Comparison of ENCODE assay signal across 9 cellular contexts in genomic region chr14:91284146-91284790, GRCh38. TPM values are rescaled to one million over a fixed set of nuclear protein-coding genes. Genes with fewer than 3 reads are reported as not detected.
DNase-seq lines count a peak whose midpoint lies in the region; ATAC-seq and TF ChIP-seq lines count a peak whose summit lies in the region.
"Had no signal": no experiment of that assay in that cellular context is flagged by ENCODE, and none has a peak within 500 bp of the region (broad histone marks: within the 10 kb centered on the region; RNA-seq: fewer than 3 reads in every experiment).

No MANE protein-coding gene starts in this region.

- no peak overlapping the region for H3K4me3 Mint-ChIP-seq in activated naive CD4-positive, alpha-beta T cell treated with anti-CD3 and anti-CD28 coated beads, Interleukin-2, amount 10 ng/mL, durations not matched to agents 7 days and 5 days
- H3K4me3 Mint-ChIP-seq in activated CD8-positive, alpha-beta T cell treated with anti-CD3 and anti-CD28 coated beads, Interleukin-2, amount 10 ng/mL, durations not matched to agents 7 days and 5 days, result no peak overlapping the region
- H3K4me3 Mint-ChIP-seq: CD14-positive monocyte had no signal

- no peak for DNase-seq in activated naive CD4-positive, alpha-beta T cell treated with anti-CD3 and anti-CD28 coated beads, Interleukin-2, amount 10 ng/mL, durations not matched to agents 7 days and 5 days
- no peak for DNase-seq in activated naive CD4-positive, alpha-beta T cell treated with anti-CD3 and anti-CD28 coated beads, Interleukin-2, amount 50 U/mL, for 16 hours
- no peak for DNase-seq in activated CD8-positive, alpha-beta T cell treated with anti-CD3 and anti-CD28 coated beads, Interleukin-2, amount 10 ng/mL, durations not matched to agents 7 days and 5 days
- peak; percentile 93 for DNase-seq in hepatic stellate cell (ENCODE audit: low spot score)
- DNase-seq in transverse colon, result no peak
- no peak for DNase-seq in activated effector memory CD4-positive, alpha-beta T cell treated with Interleukin-2 at 50 U/mL for 16 hours
- no peak for DNase-seq in NCI-H748 treated with DMSO at 0.1 percent for 48 hours (lab: John Stamatoyannopoulos, UW)
- no peak for DNase-seq in WERI-Rb-1

- no peaks in the 10 kb centered on the region for H3K9me3 ChIP-seq in transverse colon
- no peaks in the 10 kb centered on the region for H3K9me3 ChIP-seq in WERI-Rb-1 (ENCODE audit: severe bottlenecking)

- intact Hi-C loops in transverse colon (cut with DNase I; ENCODE audit: low total_unique reads), result loop anchor here (5.0 kb wide), 1 partner anchor 1582 kb away; no protein-coding TSS in a partner anchor

- H3K36me3 ChIP-seq in transverse colon (peaks cover 0 to 5% (median 0%) of the 10 kb centered on the region in 4 donors), WERI-Rb-1 (peaks cover 96% of the 10 kb centered on the region)

- H3K27ac ChIP-seq in transverse colon (peak overlapping the region in 3 of 4 donors; percentile 31 to 52 (median 43)), WERI-Rb-1 (no peak overlapping the region)

- H3K4me3 ChIP-seq in transverse colon, result no peak overlapping the region
- no peak overlapping the region for H3K4me3 ChIP-seq in WERI-Rb-1 (ENCODE audit: low read depth, low read length)

- CTCF ChIA-PET in activated naive CD4-positive, alpha-beta T cell treated with anti-CD3 and anti-CD28 coated beads, Interleukin-2, amount 10 ng/mL, durations not matched to agents 7 days and 5 days (lab: Charles Lee), result interaction anchor here (13.7 kb wide), 1 partner anchor 110 kb away, joined by 229 read pairs; no protein-coding TSS in a partner anchor
- CTCF ChIA-PET in activated CD8-positive, alpha-beta T cell treated with anti-CD3 and anti-CD28 coated beads, Interleukin-2, amount 10 ng/mL, durations not matched to agents 7 days and 5 days (lab: Charles Lee), result interaction anchor here (1.1 to 4.3 kb wide), 3 partner anchors 40 to 108 kb away, joined by 5 to 130 read pairs (median 28); partner anchors contain the start of gene GPR68

- TF ChIP-seq EP300 in transverse colon (IDR thresholded peaks at IDR 0.05; ENCODE audit: low read depth), result no peak

- peaks cover 19% of the 10 kb centered on the region for H3K4me1 Mint-ChIP-seq in activated naive CD4-positive, alpha-beta T cell treated with anti-CD3 and anti-CD28 coated beads, Interleukin-2, amount 10 ng/mL, durations not matched to agents 7 days and 5 days
- H3K4me1 Mint-ChIP-seq in activated CD8-positive, alpha-beta T cell treated with anti-CD3 and anti-CD28 coated beads, Interleukin-2, amount 10 ng/mL, durations not matched to agents 7 days and 5 days (ENCODE audit: low read depth), result peaks cover 45% of the 10 kb centered on the region
- H3K4me1 Mint-ChIP-seq: CD14-positive monocyte had no signal

- H3K27ac Mint-ChIP-seq in activated naive CD4-positive, alpha-beta T cell treated with anti-CD3 and anti-CD28 coated beads, Interleukin-2, amount 10 ng/mL, durations not matched to agents 7 days and 5 days, result peak overlapping the region; percentile 34
- H3K27ac Mint-ChIP-seq in activated CD8-positive, alpha-beta T cell treated with anti-CD3 and anti-CD28 coated beads, Interleukin-2, amount 10 ng/mL, durations not matched to agents 7 days and 5 days, result peak overlapping the region; percentile 56

- H3K27me3 ChIP-seq in transverse colon (no peaks in the 10 kb centered on the region), WERI-Rb-1 (ENCODE audit: insufficient read depth, low read depth, severe bottlenecking) (no peaks in the 10 kb centered on the region)

- TF ChIP-seq POLR2A in transverse colon (IDR thresholded peaks at IDR 0.05), result no peak

- POLR2A ChIA-PET in activated CD8-positive, alpha-beta T cell treated with anti-CD3 and anti-CD28 coated beads, Interleukin-2, amount 10 ng/mL, durations not matched to agents 7 days and 5 days (lab: Charles Lee), result interaction anchor here (3.9 kb wide), 1 partner anchor 41 kb away, joined by 25 read pairs; the partner anchor contains the start of gene GPR68

- peaks cover 0 to 14% (median 6%) of the 10 kb centered on the region in 4 donors for H3K4me1 ChIP-seq in transverse colon

- H3K9me3 Mint-ChIP-seq in activated naive CD4-positive, alpha-beta T cell treated with anti-CD3 and anti-CD28 coated beads, Interleukin-2, amount 10 ng/mL, durations not matched to agents 7 days and 5 days, result no peaks in the 10 kb centered on the region
- no peaks in the 10 kb centered on the region for H3K9me3 Mint-ChIP-seq in activated CD8-positive, alpha-beta T cell treated with anti-CD3 and anti-CD28 coated beads, Interleukin-2, amount 10 ng/mL, durations not matched to agents 7 days and 5 days (ENCODE audit: insufficient read depth)
- H3K9me3 Mint-ChIP-seq: CD14-positive monocyte had no signal

- H3K36me3 Mint-ChIP-seq in activated naive CD4-positive, alpha-beta T cell treated with anti-CD3 and anti-CD28 coated beads, Interleukin-2, amount 10 ng/mL, durations not matched to agents 7 days and 5 days, result peaks cover 75% of the 10 kb centered on the region
- H3K36me3 Mint-ChIP-seq in activated CD8-positive, alpha-beta T cell treated with anti-CD3 and anti-CD28 coated beads, Interleukin-2, amount 10 ng/mL, durations not matched to agents 7 days and 5 days (ENCODE audit: low read depth), result peaks cover 91% of the 10 kb centered on the region

- ATAC-seq in activated CD8-positive, alpha-beta T cell treated with anti-CD3 and anti-CD28 coated beads, Interleukin-2, amount 10 ng/mL, durations not matched to agents 7 days and 5 days, result no peak

- H3K27me3 Mint-ChIP-seq in activated naive CD4-positive, alpha-beta T cell treated with anti-CD3 and anti-CD28 coated beads, Interleukin-2, amount 10 ng/mL, durations not matched to agents 7 days and 5 days, result no peaks in the 10 kb centered on the region
- no peaks in the 10 kb centered on the region for H3K27me3 Mint-ChIP-seq in activated CD8-positive, alpha-beta T cell treated with anti-CD3 and anti-CD28 coated beads, Interleukin-2, amount 10 ng/mL, durations not matched to agents 7 days and 5 days (ENCODE audit: low read depth)

- in situ Hi-C loops in transverse colon (cut with MboI; ENCODE audit: low pct_ligation_motif_present in 1 of 4, low pct_unique_long_range_greater_than_20kb in 1 of 4, low sequenced_read_pairs in 3 of 4), result loop anchor here (10.0 to 25.0 kb wide), 4 partner anchors 109 to 397 kb away; no protein-coding TSS in a partner anchor

- 69 to 81% methylated on average over 7 to 13 of the region's 13 CpGs for WGBS in transverse colon (ENCODE audit: low coverage in 1 of 2), 2 donors

- TF ChIP-seq CTCF in transverse colon (IDR thresholded peaks at IDR 0.05), result no peak
- TF ChIP-seq CTCF in WERI-Rb-1 (IDR thresholded peaks at IDR 0.05; ENCODE audit: low read depth, low read length), result no peak

RNA-seq across cellular contexts. Expression of gene GPR68, which starts 39.8 kb away (rescaled TPM):
- total RNA-seq in activated CD8-positive, alpha-beta T cell treated with anti-CD3 and anti-CD28 coated beads, Interleukin-2, amount 10 ng/mL, durations not matched to agents 7 days and 5 days, result 10 to 100 TPM; 44.6 to 45.3 TPM
- under 1 TPM in 3 of 4 donors, not detected in 1; 0.48 to 0.80 (median 0.55) TPM for total RNA-seq in transverse colon

Comparison
In these comparisons a context has a peak if more than half of its experiments do, and no peak if none do; other contexts are left out.
1. RNA of gene GPR68, which starts 39.8 kb away (total RNA-seq): 44.6 to 45.3 TPM in activated CD8-positive, alpha-beta T cell treated with anti-CD3 and anti-CD28 coated beads, Interleukin-2, amount 10 ng/mL, durations not matched to agents 7 days and 5 days; 0.48 to 0.80 TPM in transverse colon; every median in the first group is over 10 times any median in the second.